8 cellular contexts compared by ENCODE assay signal in genomic region chr12:120529641-120530314, GRCh38. TPM values are rescaled to one million over a fixed set of nuclear protein-coding genes. Genes with fewer than 3 reads are reported as not detected.
DNase-seq lines count a peak whose midpoint lies in the region; ATAC-seq and TF ChIP-seq lines count a peak whose summit lies in the region.

No MANE protein-coding gene starts in this region.

- no peak overlapping the region for H3K18ac ChIP-seq in trophoblast cell (ENCODE audit: low read length)

- H4K8ac ChIP-seq in trophoblast cell (ENCODE audit: low read depth, low read length): no peak overlapping the region

- H3K79me1 ChIP-seq in trophoblast cell (ENCODE audit: low read length): peaks cover 14% of the 10 kb centered on the region

- no peak overlapping the region for H3K9ac ChIP-seq in trophoblast cell (ENCODE audit: low read length)

- peak overlapping the region; percentile 96 for H3K27ac ChIP-seq in foreskin keratinocyte
- H3K27ac ChIP-seq in trophoblast cell (ENCODE audit: low read depth, low read length): peak overlapping the region; percentile 8

- H3K4me3 ChIP-seq in trophoblast cell (ENCODE audit: low read depth, low read length): no peak overlapping the region

- peak overlapping the region; percentile 100 for H3K4me3 Mint-ChIP-seq in activated B cell treated with CpG ODN at 0.5 μM for 24 hours

- H2BK12ac ChIP-seq in trophoblast cell (ENCODE audit: low read length): no peak overlapping the region

- H3K27ac Mint-ChIP-seq in activated B cell treated with CpG ODN at 0.5 μM for 24 hours: peak overlapping the region; percentile 99

- H3K27me3 ChIP-seq in foreskin keratinocyte (no peaks in the 10 kb centered on the region), trophoblast cell (ENCODE audit: insufficient read depth, low read length) (no peaks in the 10 kb centered on the region)

- H3K36me3 ChIP-seq in trophoblast cell (ENCODE audit: control insufficient read depth in 1 of 2, insufficient read depth in 2 of 2, low read length in 2 of 2): no peaks in the 10 kb centered on the region

- no peak overlapping the region for H2BK120ac ChIP-seq in trophoblast cell (ENCODE audit: insufficient read depth, low read length, poor library complexity)

- H3K4ac ChIP-seq in trophoblast cell (ENCODE audit: low read depth, low read length): no peak overlapping the region

- WGBS in trophoblast cell (ENCODE audit: extremely low coverage, insufficient coverage, insufficient read length): no CpG with 5 or more reads among the region's 14 CpGs

- POLR2A ChIA-PET in activated B cell treated with CpG ODN at 0.5 μM for 24 hours (lab: Charles Lee): interaction anchor here (0.6 to 1.7 kb wide), 6 partner anchors 52 to 614 kb away, joined by 3 to 9 read pairs (median 7); partner anchors contain the start of genes POP5, RNU4-2, RPLP0 and SRSF9

- H3K4me1 ChIP-seq in foreskin keratinocyte (peaks cover 11% of the 10 kb centered on the region), trophoblast cell (ENCODE audit: control insufficient read depth in 1 of 2, insufficient read depth in 2 of 2, low read length in 2 of 2) (no peaks in the 10 kb centered on the region)

- no peak overlapping the region for H4K12ac ChIP-seq in trophoblast cell (ENCODE audit: low read depth, low read length)

- peaks cover 8% of the 10 kb centered on the region for H3K79me2 ChIP-seq in trophoblast cell (ENCODE audit: control insufficient read depth, insufficient read depth, low read length, poor library complexity)

- no peak overlapping the region for H3K14ac ChIP-seq in trophoblast cell (ENCODE audit: low read length)

- no peak overlapping the region for H2AFZ ChIP-seq in trophoblast cell (ENCODE audit: insufficient read depth, low read length, poor library complexity)

- intact Hi-C loops in activated B cell treated with CpG ODN at 0.5 μM for 24 hours (cut with micrococcal nuclease): loop anchor here (1.0 to 5.0 kb wide), 2 partner anchors 33 to 212 kb away; partner anchors contain the start of gene DYNLL1

- H3K4me1 Mint-ChIP-seq in activated B cell treated with CpG ODN at 0.5 μM for 24 hours: peaks cover 31% of the 10 kb centered on the region

- no peak overlapping the region for H2AK5ac ChIP-seq in trophoblast cell (ENCODE audit: low read length)

- CTCF ChIA-PET in activated B cell treated with CpG ODN at 0.5 μM for 24 hours (lab: Charles Lee): no interaction called here

- H3K27me3 Mint-ChIP-seq in activated B cell treated with CpG ODN at 0.5 μM for 24 hours: no peaks in the 10 kb centered on the region

- peaks cover 14% of the 10 kb centered on the region for H3K36me3 Mint-ChIP-seq in activated B cell treated with CpG ODN at 0.5 μM for 24 hours (ENCODE audit: low read depth)

- H3K9me3 ChIP-seq in trophoblast cell (ENCODE audit: insufficient read depth, low read depth, low read length): no peaks in the 10 kb centered on the region

- peak; percentile 69 for DNase-seq in SIG-M5 treated with dmso at 0.1 percent for 504 hours (lab: John Stamatoyannopoulos, UW; ENCODE audit: unreplicated experiment)
- DNase-seq in SIG-M5 (lab: John Stamatoyannopoulos, UW): no peak
- peak; percentile 78 for DNase-seq in NCI-H1417 treated with DMSO at 0.1 percent for 48 hours (lab: John Stamatoyannopoulos, UW)
- DNase-seq in activated B cell treated with CpG ODN at 0.5 μM for 24 hours: no peak
- DNase-seq in foreskin keratinocyte: peak; percentile 36 to 58
- peak; percentile 68 to 80 for DNase-seq in trophoblast cell

- peak overlapping the region; percentile 87 for H3K4me2 ChIP-seq in trophoblast cell (ENCODE audit: low read length)

- TF ChIP-seq CTCF in activated B cell treated with CpG ODN at 0.5 μM for 24 hours (IDR thresholded peaks at IDR 0.05): no peak
- peak; percentile 41 for TF ChIP-seq CTCF in foreskin keratinocyte (conservative IDR thresholded peaks at IDR 0.05)

- H3K23ac ChIP-seq in trophoblast cell (ENCODE audit: low read length): no peak overlapping the region

- no peak overlapping the region for H2BK5ac ChIP-seq in trophoblast cell (ENCODE audit: low read depth, low read length, poor library complexity)

- no peak overlapping the region for H4K91ac ChIP-seq in trophoblast cell (ENCODE audit: low read depth, low read length)

- no peak for ATAC-seq in activated B cell treated with CpG ODN at 0.5 μM for 24 hours (ENCODE audit: low read depth)
- peak; percentile 31 for ATAC-seq in foreskin keratinocyte
- ATAC-seq in GM21717 (IDR thresholded peaks at IDR 0.05; ENCODE audit: unreplicated experiment): no peak
- ATAC-seq in HG02678 (IDR thresholded peaks at IDR 0.05; ENCODE audit: unreplicated experiment): no peak

- H3K9me3 Mint-ChIP-seq in activated B cell treated with CpG ODN at 0.5 μM for 24 hours: no peaks in the 10 kb centered on the region

RNA-seq across cellular contexts. Expression of gene COQ5, which starts 0.8 kb away (rescaled TPM):
- 25.3 and 29.5 TPM in 2 replicates for total RNA-seq in activated B cell treated with CpG ODN at 0.5 μM for 24 hours
- 29.2 and 33.0 TPM in 2 replicates for total RNA-seq in foreskin keratinocyte
- polyA plus RNA-seq in foreskin keratinocyte: 29.1 and 34.7 TPM in 2 replicates
- 24.0 and 26.0 TPM in 2 replicates for polyA plus RNA-seq in trophoblast cell (2013)

RNA-seq across cellular contexts. Expression of gene RNF10, which starts 4.4 kb away (rescaled TPM):
- 180 and 200 TPM in 2 replicates for total RNA-seq in activated B cell treated with CpG ODN at 0.5 μM for 24 hours
- 85.9 and 87.1 TPM in 2 replicates for total RNA-seq in foreskin keratinocyte
- 95.3 and 100.0 TPM in 2 replicates for polyA plus RNA-seq in foreskin keratinocyte
- polyA plus RNA-seq in trophoblast cell (2013): 138 and 143 TPM in 2 replicates

RNA-seq across cellular contexts. Expression of gene DYNLL1, which starts 33.9 kb away (rescaled TPM):
- total RNA-seq in activated B cell treated with CpG ODN at 0.5 μM for 24 hours: 159 and 180 TPM in 2 replicates
- 515 and 550 TPM in 2 replicates for total RNA-seq in foreskin keratinocyte
- 854 and 875 TPM in 2 replicates for polyA plus RNA-seq in foreskin keratinocyte
- polyA plus RNA-seq in trophoblast cell (2013): 658 and 709 TPM in 2 replicates

RNA-seq across cellular contexts. Expression of gene POP5, which starts 51.4 kb away (rescaled TPM):
- 77.5 and 78.4 TPM in 2 replicates for total RNA-seq in activated B cell treated with CpG ODN at 0.5 μM for 24 hours
- 60.7 and 65.4 TPM in 2 replicates for total RNA-seq in foreskin keratinocyte
- polyA plus RNA-seq in foreskin keratinocyte: 75.7 and 81.4 TPM in 2 replicates
- 21.1 and 21.2 TPM in 2 replicates for polyA plus RNA-seq in trophoblast cell (2013)

Comparison
In these comparisons a context has a peak if more than half of its experiments do, and no peak if none do; other contexts are left out.
1. DNase-seq: peak in SIG-M5 treated with dmso at 0.1 percent for 504 hours (single experiment), NCI-H1417 treated with DMSO at 0.1 percent for 48 hours (single experiment), foreskin keratinocyte (2 of 2) and trophoblast cell (2 of 2); none in SIG-M5 (single experiment) and activated B cell treated with CpG ODN at 0.5 μM for 24 hours (single experiment).